ENCODE assay signal across 1 cellular context in the genomic region with DNA sequence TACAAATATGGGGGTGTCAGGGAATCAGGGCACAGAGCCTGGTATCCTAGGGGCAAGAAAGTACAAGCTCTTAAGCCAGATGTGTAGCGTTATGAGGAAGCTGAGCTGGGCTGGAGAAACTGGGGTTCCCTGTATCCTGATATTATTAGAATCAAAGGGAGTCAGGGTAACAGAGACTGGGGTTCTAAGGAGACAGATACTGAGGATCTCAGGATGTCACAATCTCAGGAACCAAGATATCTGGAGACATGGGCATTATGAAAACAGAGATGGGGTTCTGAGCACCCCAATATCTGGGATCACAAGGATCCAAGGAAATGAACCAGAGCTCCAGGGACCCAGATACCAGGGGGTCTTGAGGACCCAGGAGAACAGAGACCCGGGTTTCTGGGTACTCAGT.
TF ChIP-seq lines count a peak whose summit lies in the region.

No MANE protein-coding gene starts in this region.

TF ChIP-seq in H1, 55 proteins besides CTCF, POLR2A, EP300 and RAD21:
- TF ChIP-seq GABPA (IDR thresholded peaks at IDR 0.05; ENCODE audit: borderline replicate concordance, insufficient read depth, low read length) (no peak), ZNF274 (IDR thresholded peaks at IDR 0.05; ENCODE audit: borderline replicate concordance, extremely low read depth, low read length) (no peak), SRF (IDR thresholded peaks at IDR 0.05; ENCODE audit: low read depth, low read length) (no peak), SIRT6 (IDR thresholded peaks at IDR 0.05; ENCODE audit: low read length) (no peak), HDAC2 (IDR thresholded peaks at IDR 0.05; ENCODE audit: borderline replicate concordance in 1 of 2, low read depth in 2 of 2, low read length in 2 of 2) (no peak)
TF ChIP-seq in H1: peak in this region for 0.
